ENCODE assay signal across 13 cellular contexts in the genomic region with DNA sequence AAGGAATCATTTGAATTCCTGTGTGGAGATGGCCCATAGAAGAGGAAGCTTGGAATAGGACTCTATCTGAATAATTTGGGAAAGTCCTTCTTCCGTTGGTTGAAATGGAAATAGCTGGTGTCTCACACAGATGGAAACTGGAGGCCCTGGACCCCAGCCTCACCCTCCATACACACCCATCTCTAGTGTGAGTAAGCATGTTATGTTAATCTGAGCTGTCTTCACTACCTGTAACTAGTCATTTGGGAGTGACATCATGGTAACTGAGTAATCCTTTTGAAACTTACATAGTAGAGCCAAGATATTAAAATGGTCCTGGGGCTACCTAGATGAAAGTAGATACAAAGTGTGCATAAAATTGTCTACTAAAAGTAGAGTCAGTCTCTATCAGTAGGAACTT.
A peak's percentile ranks its signal among the peaks of the same experiment; 100 is the strongest.
DNase-seq lines count a peak whose midpoint lies in the region; FAIRE-seq lines count a peak whose summit lies in the region.
"Had no signal": no experiment of that assay in that cellular context is flagged by ENCODE, and none has a peak within 500 bp of the region (broad histone marks: within the 10 kb centered on the region; RNA-seq: fewer than 3 reads in every experiment).

No MANE protein-coding gene starts in this region.

- peaks cover 31 to 68% (median 38%) of the 10 kb centered on the region in 3 donors for H3K4me1 ChIP-seq in skeletal muscle tissue (ENCODE audit: control insufficient read depth in 3 of 3, insufficient read depth in 3 of 3, low read length in 3 of 3)

- H3K27ac ChIP-seq in epithelial cell of prostate: peak overlapping the region; percentile 100
- H3K27ac ChIP-seq in skeletal muscle tissue (ENCODE audit: low read depth, low read length): peak overlapping the region; percentile 76
- H3K27ac ChIP-seq: neutrophil, Peyer's patch had no signal

- no peaks in the 10 kb centered on the region for H3K27me3 ChIP-seq in skeletal muscle tissue (ENCODE audit: control insufficient read depth in 3 of 3, insufficient read depth in 3 of 3, low read length in 3 of 3)
- H3K27me3 ChIP-seq: neutrophil, Peyer's patch had no signal

- DNase-seq in HPDE6-E6E7 (ENCODE audit: extremely low spot score) (peak; percentile 51), RCC 7860 (ENCODE audit: low spot score) (peak; percentile 34), epithelial cell of prostate (ENCODE audit: low read depth, low spot score) (peak; percentile 91), middle frontal gyrus (ENCODE audit: extremely low spot score, low spot score) (no peak), COR-L47 (lab: John Stamatoyannopoulos, UW) (no peak), NCI-H2171 (lab: John Stamatoyannopoulos, UW) (no peak)
- DNase-seq: foreskin melanocyte, H9, KBM-7, NCI-H2107, Peyer's patch had no signal

- no peaks in the 10 kb centered on the region for H3K9me3 ChIP-seq in skeletal muscle tissue (ENCODE audit: control insufficient read depth in 3 of 3, low read length in 3 of 3)
- H3K9me3 ChIP-seq: neutrophil, Peyer's patch had no signal

- no peak for FAIRE-seq in RCC 7860 (lab: Jason Lieb, UNC)

- no peak overlapping the region for H3K9ac ChIP-seq in skeletal muscle tissue (ENCODE audit: low read depth in 1 of 3, low read length in 3 of 3)

- H3K36me3 ChIP-seq in skeletal muscle tissue (ENCODE audit: control insufficient read depth in 3 of 3, insufficient read depth in 3 of 3, low read length in 3 of 3): no peaks in the 10 kb centered on the region
- H3K36me3 ChIP-seq: neutrophil, Peyer's patch had no signal

- no peak overlapping the region for H3K4me3 ChIP-seq in skeletal muscle tissue (ENCODE audit: low read length in 3 of 3)
- H3K4me3 ChIP-seq: Peyer's patch had no signal

Comparison
In these comparisons a context has a peak if more than half of its experiments do, and no peak if none do; other contexts are left out.
1. DNase-seq: peak in HPDE6-E6E7 (single experiment), RCC 7860 (single experiment) and epithelial cell of prostate (single experiment); none in middle frontal gyrus (single experiment), COR-L47 (single experiment) and NCI-H2171 (single experiment).